9 cellular contexts compared by ENCODE assay signal in the genomic region with DNA sequence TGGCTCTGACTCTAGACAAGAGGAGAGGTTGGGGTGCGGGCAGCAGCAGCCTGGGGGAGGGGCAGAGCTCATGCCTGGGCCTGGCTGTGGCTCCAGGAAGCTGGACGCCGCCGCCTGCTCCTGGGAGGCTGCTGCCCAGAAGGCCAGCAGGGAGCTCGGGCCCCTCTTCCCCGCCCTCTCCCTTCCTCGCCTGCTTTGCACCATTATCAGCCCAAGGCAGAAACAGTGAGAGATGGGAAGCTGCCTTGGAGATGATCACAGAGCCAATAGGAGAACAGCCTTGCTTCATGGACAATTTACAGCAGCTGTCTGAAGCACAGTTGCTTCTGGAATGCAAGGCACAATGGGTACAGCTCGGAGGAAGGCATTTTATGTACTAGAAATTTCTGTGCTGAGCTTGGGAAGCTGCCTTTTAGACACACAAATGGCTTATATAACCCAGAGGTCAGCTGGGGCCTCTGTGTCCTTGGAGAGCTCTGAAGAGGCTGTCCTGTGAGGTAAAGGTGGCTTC. TPM values are rescaled to one million over a fixed set of nuclear protein-coding genes. Genes with fewer than 3 reads are reported as not detected.
DNase-seq lines count a peak whose midpoint lies in the region; ATAC-seq and TF ChIP-seq lines count a peak whose summit lies in the region.
"Had no signal": no experiment of that assay in that cellular context is flagged by ENCODE, and none has a peak within 500 bp of the region (broad histone marks: within the 10 kb centered on the region; RNA-seq: fewer than 3 reads in every experiment).

No MANE protein-coding gene starts in this region.

- no peak overlapping the region for H2BK15ac ChIP-seq in mesendoderm (replicated peaks; ENCODE audit: low read depth)

- H3K79me1 ChIP-seq in mesendoderm (ENCODE audit: low read length) = no peaks in the 10 kb centered on the region

- no peak overlapping the region for H2AK5ac ChIP-seq in mesendoderm (ENCODE audit: low read length)

- 39 to 45% methylated on average over 2 to 8 of the region's 8 CpGs for WGBS in endodermal cell (ENCODE audit: insufficient coverage in 1 of 2, insufficient read length in 1 of 2), 2 experiments
- WGBS in mesendoderm (ENCODE audit: extremely low coverage, insufficient coverage, low lambda C conversion rate) = no CpG with 5 or more reads among the region's 8 CpGs

- H4K5ac ChIP-seq in mesendoderm (ENCODE audit: low read length) = no peak overlapping the region

- H3K9me3 Mint-ChIP-seq in endodermal cell = no peaks in the 10 kb centered on the region

- H3K9me3 ChIP-seq in endodermal cell (ENCODE audit: control insufficient read depth, low read length) (peaks cover 5% of the 10 kb centered on the region), thoracic aorta (no peaks in the 10 kb centered on the region)

- H3K4me3 ChIP-seq in endodermal cell (ENCODE audit: low read length) = no peak overlapping the region
- no peak overlapping the region for H3K4me3 ChIP-seq in mesendoderm (ENCODE audit: low read length)
- H3K4me3 ChIP-seq in thoracic aorta = peak overlapping the region; percentile 21

- H3K9ac ChIP-seq in endodermal cell (ENCODE audit: extremely low read depth, low read length, poor library complexity, severe bottlenecking) (no peak overlapping the region), mesendoderm (ENCODE audit: low read length) (no peak overlapping the region)

- H3K36me3 ChIP-seq in endodermal cell (ENCODE audit: control insufficient read depth, insufficient read depth, low read length) (no peaks in the 10 kb centered on the region), mesendoderm (ENCODE audit: control insufficient read depth, insufficient read depth, low read length) (no peaks in the 10 kb centered on the region), thoracic aorta (no peaks in the 10 kb centered on the region)

- peaks cover 17% of the 10 kb centered on the region for H3K4me1 Mint-ChIP-seq in endodermal cell

- no peak overlapping the region for H3K23ac ChIP-seq in mesendoderm (ENCODE audit: low read length)

- H3K18ac ChIP-seq in mesendoderm (ENCODE audit: low read length) = no peak overlapping the region

- DNase-seq in NCI-H526 (lab: John Stamatoyannopoulos, UW) (peak; percentile 16 to 31), endodermal cell (peak; percentile 81), mesendoderm (peak; percentile 74), thoracic aorta (ENCODE audit: low spot score) (no peak)
- no peak for DNase-seq in activated CD8-positive, alpha-beta memory T cell treated with anti-CD3 and anti-CD28 coated beads for 24 hours
- DNase-seq in stimulated activated naive CD4-positive, alpha-beta T cell (lab: John Stamatoyannopoulos, UW) = no peak
- DNase-seq: Kasumi-1 had no signal

- H2BK5ac ChIP-seq in mesendoderm (ENCODE audit: low read length) = no peak overlapping the region

- no peak overlapping the region for H3K4me3 Mint-ChIP-seq in endodermal cell

- no peak overlapping the region for H4K8ac ChIP-seq in mesendoderm (ENCODE audit: low read depth, low read length)

- no peak overlapping the region for H3K56ac ChIP-seq in mesendoderm (ENCODE audit: low read length)

- no peaks in the 10 kb centered on the region for H3K79me2 ChIP-seq in mesendoderm (ENCODE audit: control insufficient read depth, insufficient read depth, low read length)

- no peaks in the 10 kb centered on the region for H3K27me3 ChIP-seq in endodermal cell (ENCODE audit: control insufficient read depth, insufficient read depth, low read length, poor library complexity, severe bottlenecking)
- no peaks in the 10 kb centered on the region for H3K27me3 ChIP-seq in mesendoderm (ENCODE audit: insufficient read depth, low read length, poor library complexity)
- no peaks in the 10 kb centered on the region for H3K27me3 ChIP-seq in thoracic aorta (replicated peaks; ENCODE audit: insufficient read depth)

- H3K27me3 Mint-ChIP-seq in endodermal cell (ENCODE audit: insufficient read depth) = peaks cover 12% of the 10 kb centered on the region

- peaks cover 3% of the 10 kb centered on the region for H3K4me1 ChIP-seq in endodermal cell (ENCODE audit: control insufficient read depth, insufficient read depth, low read length)
- H3K4me1 ChIP-seq in mesendoderm (ENCODE audit: control insufficient read depth, low read depth, low read length) = peaks cover 8% of the 10 kb centered on the region
- peaks cover 33 to 56% of the 10 kb centered on the region in 2 donors for H3K4me1 ChIP-seq in thoracic aorta (ENCODE audit: control insufficient read depth in 1 of 2, low read depth in 2 of 2)

- ATAC-seq in thoracic aorta (ENCODE audit: insufficient number of reproducible peaks, low FRiP score, low read depth) = peak; percentile 53
- ATAC-seq in HG03354 (IDR thresholded peaks at IDR 0.05; ENCODE audit: poor library complexity, severe bottlenecking, unreplicated experiment) = no peak
- no peak for ATAC-seq in HG03439 (IDR thresholded peaks at IDR 0.05; ENCODE audit: unreplicated experiment)

- no peak overlapping the region for H3K4ac ChIP-seq in mesendoderm (ENCODE audit: low read depth, low read length)

- H3K27ac ChIP-seq in endodermal cell (ENCODE audit: low read depth, low read length) (peak overlapping the region; percentile 80), mesendoderm (ENCODE audit: low read depth, low read length) (no peak overlapping the region), thoracic aorta (peak overlapping the region; percentile 82 to 90)

- no peak overlapping the region for H3K4me2 ChIP-seq in mesendoderm (ENCODE audit: low read length)

- H2BK120ac ChIP-seq in mesendoderm (ENCODE audit: low read depth, low read length) = no peak overlapping the region

- H3K36me3 Mint-ChIP-seq in endodermal cell (ENCODE audit: low read depth) = no peaks in the 10 kb centered on the region

- TF ChIP-seq CTCF in endodermal cell (conservative IDR thresholded peaks at IDR 0.05) (no peak), thoracic aorta (IDR thresholded peaks at IDR 0.05) (no peak)

- H3K27ac Mint-ChIP-seq in endodermal cell = no peak overlapping the region

RNA-seq across cellular contexts. Expression of a gene that starts 55.3 kb away (rescaled TPM):
- total RNA-seq in endodermal cell (under 1 TPM; 0.62 to 0.73 TPM), thoracic aorta (10 to 100 TPM in 1 of 2 donors, 1 to 10 TPM in 1; 9.9 to 20.1 TPM)
- polyA plus RNA-seq in endodermal cell (2013, experiment 1 of 2) = 26.6 TPM
- polyA plus RNA-seq in endodermal cell (2013, experiment 2 of 2) = 29.6 TPM
- polyA plus RNA-seq in mesendoderm (2013, experiment 1 of 2) = 2.9 TPM
- 3.1 TPM for polyA plus RNA-seq in mesendoderm (2013, experiment 2 of 2)

Comparison
In these comparisons a context has a peak if more than half of its experiments do, and no peak if none do; other contexts are left out.
1. DNase-seq: peak in NCI-H526 (2 of 2), endodermal cell (single experiment) and mesendoderm (single experiment); none in thoracic aorta (single experiment), activated CD8-positive, alpha-beta memory T cell treated with anti-CD3 and anti-CD28 coated beads for 24 hours (single experiment) and stimulated activated naive CD4-positive, alpha-beta T cell (0 of 6).
2. RNA of a gene that starts 55.3 kb away (total RNA-seq): 9.9 to 20.1 TPM in thoracic aorta; 0.62 to 0.73 TPM in endodermal cell; every median in the first group is over 4 times any median in the second.